7 cellular contexts compared by ENCODE assay signal in the genomic region with DNA sequence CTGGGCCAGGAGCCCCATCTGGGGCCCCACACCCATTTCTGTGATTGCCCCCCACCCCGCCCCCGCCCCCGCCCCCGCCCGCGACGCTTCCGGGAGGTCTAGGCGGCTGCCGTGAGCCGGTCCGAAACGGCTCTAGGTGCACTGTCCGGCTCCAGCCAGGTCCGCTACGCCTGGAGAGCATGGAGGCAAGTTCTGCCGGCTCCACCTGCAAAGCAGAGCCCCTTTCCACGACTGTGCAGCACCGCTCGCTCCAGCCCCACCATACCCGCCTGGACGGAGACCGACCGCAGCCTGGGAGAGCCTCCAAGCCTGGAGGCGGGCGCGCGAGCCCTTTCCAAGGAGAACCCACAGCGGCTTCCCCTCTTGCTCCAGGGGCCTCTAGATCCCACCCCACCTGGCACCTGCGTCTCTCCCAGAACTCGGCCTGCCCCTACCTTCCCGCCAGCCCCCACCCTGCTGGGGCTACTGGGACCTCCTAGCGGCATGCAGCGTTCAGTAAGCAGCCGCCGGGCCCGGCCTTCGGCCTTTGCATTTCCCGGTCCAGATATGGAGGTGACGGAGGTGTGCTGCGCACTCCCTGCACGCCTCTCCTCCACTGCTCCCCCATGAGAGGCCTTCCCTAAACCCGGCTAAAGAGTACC.
DNase-seq lines count a peak whose midpoint lies in the region; ATAC-seq and TF ChIP-seq lines count a peak whose summit lies in the region.

No MANE protein-coding gene starts in this region.

- peak; percentile 28 for ATAC-seq in GM18517 (IDR thresholded peaks at IDR 0.05; ENCODE audit: unreplicated experiment)
- ATAC-seq in HG02571 (IDR thresholded peaks at IDR 0.05; ENCODE audit: unreplicated experiment) = peak; percentile 34
- peak; percentile 9 for ATAC-seq in WTC11
- ATAC-seq in heart left ventricle = peak in 3 of 4 donors; percentile 1 to 14 (median 11)
- ATAC-seq in gastrocnemius medialis = no peak

- H3K36me3 ChIP-seq in heart left ventricle (no peaks in the 10 kb centered on the region), gastrocnemius medialis (no peaks in the 10 kb centered on the region)

- H3K4me3 ChIP-seq in heart left ventricle (peak overlapping the region; percentile 57 to 88 (median 75)), gastrocnemius medialis (peak overlapping the region; percentile 61 to 84 (median 73))

- peaks cover 7% of the 10 kb centered on the region for H3K36me3 Mint-ChIP-seq in WTC11

- no peak for TF ChIP-seq POLR2A in heart left ventricle (IDR thresholded peaks at IDR 0.05)
- no peak for TF ChIP-seq POLR2A in gastrocnemius medialis (IDR thresholded peaks at IDR 0.05)

- CTCF ChIA-PET in WTC11 (lab: Charles Lee) = interaction anchor here (0.8 to 1.7 kb wide), 7 partner anchors 26 to 178 kb away, joined by 3 to 16 read pairs (median 5); partner anchors contain the start of gene KLF13

- H3K9me3 Mint-ChIP-seq in WTC11 = peaks cover 15% of the 10 kb centered on the region

- DNase-seq in WTC11 (ENCODE audit: low spot score) (no peak), heart left ventricle (peak in 2 of 5 donors; percentile 36 to 70), gastrocnemius medialis (no peak), Kasumi-1 (lab: John Stamatoyannopoulos, UW) (no peak), NCI-H226 (no peak)

- H3K4me1 Mint-ChIP-seq in WTC11 = peaks cover 27% of the 10 kb centered on the region

- peaks cover 0 to 12% (median 0%) of the 10 kb centered on the region in 12 donors for H3K9me3 ChIP-seq in heart left ventricle
- H3K9me3 ChIP-seq in gastrocnemius medialis = no peaks in the 10 kb centered on the region

- peak overlapping the region; percentile 92 to 99 (median 96) for H3K27ac ChIP-seq in heart left ventricle
- H3K27ac ChIP-seq in gastrocnemius medialis = peak overlapping the region; percentile 85 to 96 (median 91)

- 28 to 52% (median 30%) methylated on average over 29 to 40 of the region's 43 CpGs for WGBS in heart left ventricle, 4 donors

- H3K27me3 Mint-ChIP-seq in WTC11 (ENCODE audit: low read depth) = peaks cover 35% of the 10 kb centered on the region

- H3K4me1 ChIP-seq in heart left ventricle = peaks cover 0 to 34% (median 22%) of the 10 kb centered on the region in 12 donors
- H3K4me1 ChIP-seq in gastrocnemius medialis = peaks cover 29 to 50% of the 10 kb centered on the region in 2 donors

- H3K4me3 Mint-ChIP-seq in WTC11 = peak overlapping the region; percentile 83

- TF ChIP-seq CTCF in WTC11 (IDR thresholded peaks at IDR 0.05) = no peak
- TF ChIP-seq CTCF in heart left ventricle (IDR thresholded peaks at IDR 0.05) = no peak
- TF ChIP-seq CTCF in gastrocnemius medialis (IDR thresholded peaks at IDR 0.05 in 4 of 5, conservative IDR thresholded peaks at IDR 0.05 in 1 of 5) = no peak

- intact Hi-C loops in heart left ventricle (cut with DNase I) = loop anchor here in 5 of 10 donors (1.0 to 10.0 kb wide), 8 partner anchors 41 to 398 kb away; partner anchors contain the start of genes KLF13 (in 1 of the 5) and MTMR10 (in 1 of the 5)
- intact Hi-C loops in gastrocnemius medialis (cut with DNase I; ENCODE audit: low total_unique reads) = loop anchor here (1.0 kb wide), 1 partner anchor 27 kb away; no protein-coding TSS in a partner anchor

- in situ Hi-C loops in gastrocnemius medialis (cut with MboI; ENCODE audit: low sequenced_read_pairs in 4 of 4) = loop anchor here in 2 of 4 donors (10.0 kb wide), 2 partner anchors 58 to 178 kb away; no protein-coding TSS in a partner anchor

- POLR2A ChIA-PET in WTC11 (lab: Charles Lee) = interaction anchor here (1.0 to 1.4 kb wide), 2 partner anchors 62 to 67 kb away, joined by 3 to 4 read pairs; partner anchors contain the start of gene KLF13

- H3K27ac Mint-ChIP-seq in WTC11 = no peak overlapping the region

- H3K27me3 ChIP-seq in heart left ventricle (no peaks in the 10 kb centered on the region), gastrocnemius medialis (no peaks in the 10 kb centered on the region)

TF ChIP-seq in WTC11, 78 proteins besides CTCF, POLR2A, EP300 and RAD21:
- TF ChIP-seq MYBL2 (CRISPR knock-in tag; IDR thresholded peaks at IDR 0.05) = no peak
- TF ChIP-seq, protein P1, sequence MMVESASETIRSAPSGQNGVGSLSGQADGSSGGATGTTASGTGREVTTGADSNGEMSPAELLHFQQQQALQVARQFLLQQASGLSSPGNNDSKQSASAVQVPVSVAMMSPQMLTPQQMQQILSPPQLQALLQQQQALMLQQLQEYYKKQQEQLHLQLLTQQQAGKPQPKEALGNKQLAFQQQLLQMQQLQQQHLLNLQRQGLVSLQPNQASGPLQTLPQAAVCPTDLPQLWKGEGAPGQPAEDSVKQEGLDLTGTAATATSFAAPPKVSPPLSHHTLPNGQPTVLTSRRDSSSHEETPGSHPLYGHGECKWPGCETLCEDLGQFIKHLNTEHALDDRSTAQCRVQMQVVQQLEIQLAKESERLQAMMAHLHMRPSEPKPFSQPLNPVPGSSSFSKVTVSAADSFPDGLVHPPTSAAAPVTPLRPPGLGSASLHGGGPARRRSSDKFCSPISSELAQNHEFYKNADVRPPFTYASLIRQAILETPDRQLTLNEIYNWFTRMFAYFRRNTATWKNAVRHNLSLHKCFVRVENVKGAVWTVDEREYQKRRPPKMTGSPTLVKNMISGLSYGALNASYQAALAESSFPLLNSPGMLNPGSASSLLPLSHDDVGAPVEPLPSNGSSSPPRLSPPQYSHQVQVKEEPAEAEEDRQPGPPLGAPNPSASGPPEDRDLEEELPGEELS (CRISPR knock-in tag; IDR thresholded peaks at IDR 0.05) = 0 out of 2 replicates have a peak, but pooled peaks have one; percentile 14

Comparison
In these comparisons a context has a peak if more than half of its experiments do, and no peak if none do; other contexts are left out.
1. ATAC-seq: peak in GM18517 (single experiment), HG02571 (single experiment), WTC11 (single experiment) and heart left ventricle (3 of 4); none in gastrocnemius medialis (0 of 2).